In the genomic region with DNA sequence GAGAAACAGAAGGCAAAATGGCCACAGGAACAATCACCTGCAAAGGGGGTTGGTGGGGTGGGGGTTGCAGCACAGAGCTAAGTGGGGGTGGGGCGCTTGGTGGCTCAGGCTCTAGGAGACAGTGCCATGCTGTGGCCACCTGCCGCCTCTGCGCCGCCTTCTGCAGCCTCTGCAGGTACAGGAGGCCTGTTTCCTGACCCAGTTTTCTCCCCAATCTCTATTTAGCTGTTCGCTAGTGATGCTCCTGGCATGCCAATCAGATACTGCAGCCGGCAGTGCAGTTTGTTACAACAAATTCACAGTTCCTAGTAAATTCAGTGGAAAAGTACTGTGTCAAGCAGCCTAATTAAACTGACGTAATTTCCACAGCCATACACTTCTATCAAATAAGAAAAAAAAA, we compare ENCODE assay signal across 11 cellular contexts.
DNase-seq lines count a peak whose midpoint lies in the region; ATAC-seq and TF ChIP-seq lines count a peak whose summit lies in the region.
"Had no signal": no experiment of that assay in that cellular context is flagged by ENCODE, and none has a peak within 500 bp of the region (broad histone marks: within the 10 kb centered on the region; RNA-seq: fewer than 3 reads in every experiment).

No MANE protein-coding gene starts in this region.

- DNase-seq in AG09309 (ENCODE audit: low read depth) (no peak), NCI-H128 (lab: John Stamatoyannopoulos, UW; ENCODE audit: unreplicated experiment) (no peak), UCSD-AML1 (lab: John Stamatoyannopoulos, UW; ENCODE audit: unreplicated experiment) (no peak)
- DNase-seq: effector memory CD4-positive, alpha-beta T cell; GF-D8; GOT3 had no signal

- H3K27me3 ChIP-seq in iPS-20b (ENCODE audit: insufficient read depth, low read length) = no peaks in the 10 kb centered on the region

- ATAC-seq in SK-N-SH treated with all-trans-retinoic acid at 6 μM for 48 hours = peak; percentile 77
- ATAC-seq in HG03442 (IDR thresholded peaks at IDR 0.05; ENCODE audit: unreplicated experiment) = no peak
- no peak for ATAC-seq in GM21786 (IDR thresholded peaks at IDR 0.05; ENCODE audit: unreplicated experiment)

- no peak overlapping the region for H3K9ac ChIP-seq in iPS-20b (ENCODE audit: low read depth, low read length)

- H3K9me3 ChIP-seq in iPS-20b (ENCODE audit: insufficient read depth, low read depth, low read length) = no peaks in the 10 kb centered on the region

- TF ChIP-seq CTCF in AG09309 (IDR thresholded peaks at IDR 0.05; ENCODE audit: control insufficient read depth, insufficient read depth, low read depth, low read length, missing control alignments) = peak; percentile 24
- TF ChIP-seq CTCF in GM12875 (IDR thresholded peaks at IDR 0.05; ENCODE audit: borderline replicate concordance, insufficient read depth, low read depth, low read length) = 0 out of 2 replicates have a peak, but pooled peaks have one; percentile 20

- H3K36me3 ChIP-seq in iPS-20b (ENCODE audit: insufficient read depth, low read depth, low read length) = no peaks in the 10 kb centered on the region

- peaks cover 9% of the 10 kb centered on the region for H3K4me1 ChIP-seq in iPS-20b (ENCODE audit: insufficient read depth, low read length)

- H3K4me3 ChIP-seq in AG09309 (ENCODE audit: control insufficient read depth, low read depth, low read length) = no peak overlapping the region
- H3K4me3 ChIP-seq in GM12875 (ENCODE audit: low read depth, low read length) = no peak overlapping the region
- H3K4me3 ChIP-seq in iPS-20b (ENCODE audit: low read length) = peak overlapping the region; percentile 18; the same call in 1 of the 2 replicates

- no peak overlapping the region for H3K27ac ChIP-seq in iPS-20b (ENCODE audit: low read length)

TF ChIP-seq in SK-N-SH treated with all-trans-retinoic acid at 6 μM for 48 hours, 23 proteins besides CTCF, POLR2A, EP300 and RAD21:
- TF ChIP-seq ZFP30 (CRISPR knock-in tag; IDR thresholded peaks at IDR 0.05) = no peak
- no peak for TF ChIP-seq OSR1 (CRISPR knock-in tag; IDR thresholded peaks at IDR 0.05)
- TF ChIP-seq ZNF565 (CRISPR knock-in tag; conservative IDR thresholded peaks at IDR 0.05; ENCODE audit: low read depth) = no peak
- no peak for TF ChIP-seq ZNF70 (CRISPR knock-in tag; IDR thresholded peaks at IDR 0.05)
- no peak for TF ChIP-seq CREB5 (CRISPR knock-in tag; IDR thresholded peaks at IDR 0.05; ENCODE audit: low read depth)
- no peak for TF ChIP-seq SNAI2 (CRISPR knock-in tag; IDR thresholded peaks at IDR 0.05)
- TF ChIP-seq CSDC2 (CRISPR knock-in tag; IDR thresholded peaks at IDR 0.05) = no peak
- no peak for TF ChIP-seq TOX (CRISPR knock-in tag; IDR thresholded peaks at IDR 0.05; ENCODE audit: borderline replicate concordance)
- no peak for TF ChIP-seq TCF4 (CRISPR knock-in tag; IDR thresholded peaks at IDR 0.05; ENCODE audit: borderline replicate concordance)
- TF ChIP-seq TSHZ2 (CRISPR knock-in tag; IDR thresholded peaks at IDR 0.05) = no peak
